ENCODE assay signal across 1 cellular context in genomic region chr16:19835989-19836421, GRCh38.
TF ChIP-seq lines count a peak whose summit lies in the region.

No MANE protein-coding gene starts in this region.

TF ChIP-seq in HEK293, 187 proteins besides CTCF, POLR2A, EP300 and RAD21 (continued from another document):
- TF ChIP-seq ATF2 (tag by site-specific recombination; IDR thresholded peaks at IDR 0.05; ENCODE audit: low read depth), result peak; percentile 95
- TF ChIP-seq PRDM6 (tag by site-specific recombination; IDR thresholded peaks at IDR 0.05), result peak; percentile 97
- 0 out of 2 replicates have a peak, but pooled peaks have one; percentile 12 for TF ChIP-seq PRDM10 (tag by site-specific recombination; IDR thresholded peaks at IDR 0.05)
- TF ChIP-seq HIC1 (tag by site-specific recombination; IDR thresholded peaks at IDR 0.05), result no peak
- peak; percentile 60; the same call in 1 of the 2 replicates for TF ChIP-seq ZNF335 (tag by site-specific recombination; conservative IDR thresholded peaks at IDR 0.05)
- peak; percentile 85 for TF ChIP-seq ZNF629 (tag by site-specific recombination; IDR thresholded peaks at IDR 0.05)
- TF ChIP-seq ZSCAN5A (tag by site-specific recombination; IDR thresholded peaks at IDR 0.05), result no peak
- 0 out of 2 replicates have a peak, but pooled peaks have one; percentile 19 for TF ChIP-seq SP7 (tag by site-specific recombination; IDR thresholded peaks at IDR 0.05)
- no peak for TF ChIP-seq ZFP41 (tag by site-specific recombination; IDR thresholded peaks at IDR 0.05; ENCODE audit: borderline replicate concordance)
- no peak for TF ChIP-seq ZNF169 (tag by site-specific recombination; IDR thresholded peaks at IDR 0.05)
- peak; percentile 81 for TF ChIP-seq OSR2 (tag by site-specific recombination; IDR thresholded peaks at IDR 0.05)
- TF ChIP-seq ZBTB21 (tag by site-specific recombination; IDR thresholded peaks at IDR 0.05), result 0 out of 2 replicates have a peak, but pooled peaks have one; percentile 35
- no peak for TF ChIP-seq ZNF585B (tag by site-specific recombination; IDR thresholded peaks at IDR 0.05)
- TF ChIP-seq KLF8 (tag by site-specific recombination; IDR thresholded peaks at IDR 0.05), result peak; percentile 29; the same call in 1 of the 2 replicates
